In genomic region chr1:25890249-25891034, GRCh38 we compare ENCODE assay signal across 10 cellular contexts. TPM values are rescaled to one million over a fixed set of nuclear protein-coding genes. Genes with fewer than 3 reads are reported as not detected.
DNase-seq lines count a peak whose midpoint lies in the region; ATAC-seq and TF ChIP-seq lines count a peak whose summit lies in the region.
"Had no signal": no experiment of that assay in that cellular context is flagged by ENCODE, and none has a peak within 500 bp of the region (broad histone marks: within the 10 kb centered on the region; RNA-seq: fewer than 3 reads in every experiment).

No MANE protein-coding gene starts in this region.

- ATAC-seq in PC-3 (peak; percentile 82), GM18909 (IDR thresholded peaks at IDR 0.05; ENCODE audit: poor library complexity, unreplicated experiment) (no peak)
- ATAC-seq: naive thymus-derived CD4-positive, alpha-beta T cell had no signal

- H2AFZ ChIP-seq in PC-3 (ENCODE audit: low read length) = peak overlapping the region; percentile 10; the same call in 1 of the 2 replicates
- no peak overlapping the region for H2AFZ ChIP-seq in Karpas-422 (ENCODE audit: low read length)

- peaks cover 58% of the 10 kb centered on the region for H3K4me1 ChIP-seq in Caco-2
- H3K4me1 ChIP-seq in PC-3 (ENCODE audit: insufficient read depth, low read length) = peaks cover 43% of the 10 kb centered on the region
- no peaks in the 10 kb centered on the region for H3K4me1 ChIP-seq in Karpas-422 (ENCODE audit: low read length)

- peak overlapping the region; percentile 27 for H3K4me3 Mint-ChIP-seq in Caco-2 (ENCODE audit: unreplicated experiment)
- peak overlapping the region; percentile 32 to 48 (median 38) for H3K4me3 Mint-ChIP-seq in nephron
- H3K4me3 Mint-ChIP-seq: naive thymus-derived CD4-positive, alpha-beta T cell; T-helper 2 cell treated with Interferon-gamma antibody and Interleukin-4, amounts not matched to agents 5 μg/mL and 100 μg/mL, for 36 hours had no signal

- peak overlapping the region; percentile 80 for H3K27ac Mint-ChIP-seq in Caco-2 (ENCODE audit: unreplicated experiment)
- peak overlapping the region; percentile 54 to 89 (median 87) for H3K27ac Mint-ChIP-seq in nephron
- H3K27ac Mint-ChIP-seq: T-helper 2 cell treated with Interferon-gamma antibody and Interleukin-4, amounts not matched to agents 5 μg/mL and 100 μg/mL, for 36 hours had no signal

- no peaks in the 10 kb centered on the region for H3F3A ChIP-seq in PC-3 (ENCODE audit: low read length, unreplicated experiment)

- H3K9me2 ChIP-seq in PC-3 (replicated peaks; ENCODE audit: low read length) = no peaks in the 10 kb centered on the region
- H3K9me2 ChIP-seq in Karpas-422 (replicated peaks; ENCODE audit: insufficient read depth, low read length) = no peaks in the 10 kb centered on the region

- H3K36me3 Mint-ChIP-seq in Caco-2 (ENCODE audit: insufficient read depth, unreplicated experiment) = peaks cover 36% of the 10 kb centered on the region
- H3K36me3 Mint-ChIP-seq in nephron (ENCODE audit: low read depth) = peaks cover 27% of the 10 kb centered on the region

- no peaks in the 10 kb centered on the region for H3K27me3 ChIP-seq in Caco-2 (replicated peaks; ENCODE audit: control insufficient read depth, insufficient read depth, low read length)
- H3K27me3 ChIP-seq in PC-3 (ENCODE audit: low read length) = no peaks in the 10 kb centered on the region
- no peaks in the 10 kb centered on the region for H3K27me3 ChIP-seq in Karpas-422 (ENCODE audit: low read length)

- H4K20me1 ChIP-seq in PC-3 (ENCODE audit: low read length) (no peaks in the 10 kb centered on the region), Karpas-422 (ENCODE audit: insufficient read depth, low read depth, low read length) (no peaks in the 10 kb centered on the region)

- TF ChIP-seq CTCF in Caco-2 (IDR thresholded peaks at IDR 0.05; ENCODE audit: insufficient read depth in 1 of 2, low read depth in 1 of 2, low read length in 1 of 2, severe bottlenecking in 1 of 2, unreplicated experiment in 1 of 2) (no peak), PC-3 (conservative IDR thresholded peaks at IDR 0.05; ENCODE audit: low read depth, low read length) (no peak), nephron (IDR thresholded peaks at IDR 0.05; ENCODE audit: unreplicated experiment in 3 of 3) (no peak)

- DNase-seq in Caco-2 (peak; percentile 84 to 94), PC-3 (peak; percentile 97), epithelial cell of prostate (ENCODE audit: low read depth, low spot score) (peak; percentile 89), retina (no peak), Karpas-422 (no peak)
- no peak for DNase-seq in activated T-cell treated with anti-CD3 and anti-CD28 coated beads, Interleukin-2, amount 50 U/mL, for 48 hours
- DNase-seq: naive thymus-derived CD4-positive, alpha-beta T cell had no signal

- peak overlapping the region; percentile 24; the same call in 1 of the 2 replicates for H3K9ac ChIP-seq in PC-3 (ENCODE audit: low read length)
- no peak overlapping the region for H3K9ac ChIP-seq in Karpas-422 (ENCODE audit: low read length)

- no peaks in the 10 kb centered on the region for H3K9me3 Mint-ChIP-seq in Caco-2 (ENCODE audit: unreplicated experiment)
- H3K9me3 Mint-ChIP-seq in nephron = no peaks in the 10 kb centered on the region
- H3K9me3 Mint-ChIP-seq: T-helper 2 cell treated with Interferon-gamma antibody and Interleukin-4, amounts not matched to agents 5 μg/mL and 100 μg/mL, for 36 hours had no signal

- H3K36me3 ChIP-seq in Caco-2 (ENCODE audit: control insufficient read depth, insufficient read depth, low read length) (peaks cover 2% of the 10 kb centered on the region; the same call in 1 of the 2 replicates), PC-3 (ENCODE audit: low read depth, low read length) (no peaks in the 10 kb centered on the region), Karpas-422 (ENCODE audit: insufficient read depth, low read length) (0 out of 2 replicates have a peak, but pooled peaks cover 3% of the 10 kb centered on the region)

- H3K79me2 ChIP-seq in PC-3 (ENCODE audit: low read length) = no peaks in the 10 kb centered on the region
- no peaks in the 10 kb centered on the region for H3K79me2 ChIP-seq in Karpas-422 (ENCODE audit: low read length)

- H3K4me3 ChIP-seq in Caco-2 (ENCODE audit: low read depth, low read length) (no peak overlapping the region), PC-3 (ENCODE audit: low read length) (0 out of 2 replicates have a peak overlapping the region, but pooled peaks have one; percentile 3), Karpas-422 (ENCODE audit: low read length) (no peak overlapping the region)

- POLR2A ChIA-PET in Caco-2 (lab: Charles Lee) = interaction anchor here (1.5 kb wide), 1 partner anchor 15 kb away, joined by 9 read pairs; the partner anchor contains the start of gene PAQR7
- POLR2A ChIA-PET in PC-3 (lab: Charles Lee; ENCODE audit: unreplicated experiment) = no interaction called here

- no peaks in the 10 kb centered on the region for H3K27me3 Mint-ChIP-seq in Caco-2 (ENCODE audit: insufficient read depth, unreplicated experiment)
- H3K27me3 Mint-ChIP-seq in nephron (ENCODE audit: low read depth) = no peaks in the 10 kb centered on the region
- H3K27me3 Mint-ChIP-seq: naive thymus-derived CD4-positive, alpha-beta T cell had no signal

- H3K4me1 Mint-ChIP-seq in Caco-2 (ENCODE audit: low read depth, unreplicated experiment) (peaks cover 26% of the 10 kb centered on the region), nephron (peaks cover 27% of the 10 kb centered on the region)

- CTCF ChIA-PET in Caco-2 (lab: Charles Lee) (interaction anchor here (0.6 to 1.0 kb wide), 2 partner anchors 15 to 23 kb away, joined by 3 to 6 read pairs; partner anchors contain the start of gene PAQR7), PC-3 (lab: Charles Lee) (interaction anchor here (0.6 to 1.0 kb wide), 2 partner anchors 53 to 266 kb away, joined by 5 to 7 read pairs; no protein-coding TSS in a partner anchor)

- H3K27ac ChIP-seq in PC-3 (ENCODE audit: low read length) = peak overlapping the region; percentile 75
- peak overlapping the region; percentile 93 for H3K27ac ChIP-seq in epithelial cell of prostate
- no peak overlapping the region for H3K27ac ChIP-seq in Karpas-422 (ENCODE audit: low read length)

- H3K4me2 ChIP-seq in PC-3 (ENCODE audit: low read length) (peak overlapping the region; percentile 53), Karpas-422 (ENCODE audit: low read depth, low read length, poor library complexity, severe bottlenecking) (no peak overlapping the region)

- H3K9me3 ChIP-seq in Caco-2 (no peaks in the 10 kb centered on the region), PC-3 (ENCODE audit: low read length) (no peaks in the 10 kb centered on the region), Karpas-422 (ENCODE audit: low read length) (no peaks in the 10 kb centered on the region)

- intact Hi-C loops in Caco-2 (cut with micrococcal nuclease; ENCODE audit: unreplicated experiment) = loop anchor here (1.0 to 2.0 kb wide), 2 partner anchors 16 to 53 kb away; partner anchors contain the start of gene PAQR7
- intact Hi-C loops in PC-3 (cut with micrococcal nuclease) = loop anchor here (10.0 kb wide), 1 partner anchor 204 kb away; no protein-coding TSS in a partner anchor

- TSS peak; percentile 15 for BruUV-seq in Caco-2 (replicated peaks; lab: Mats Ljungman, UMichigan)
- no TSS peak for BruUV-seq in PC-3 (replicated peaks; lab: Mats Ljungman, UMichigan)

RNA-seq across cellular contexts. Expression of gene PAQR7, which starts 14.9 kb away (rescaled TPM):
- total RNA-seq in Caco-2 (2022) (22.3 and 26.0 TPM in 2 replicates), PC-3 (2014; rRNA removed) (6.4 and 7.2 TPM in 2 replicates)
- total RNA-seq in Karpas-422 (2014; rRNA removed; shearing (Covaris generic); ENCODE audit: low replicate concordance) = 6.3 and 8.4 TPM in 2 replicates

RNA-seq across cellular contexts. Expression of gene STMN1, which starts 15.8 kb away (rescaled TPM):
- total RNA-seq in Caco-2 (2022) (188 and 207 TPM in 2 replicates), PC-3 (2014; rRNA removed) (177 and 206 TPM in 2 replicates)
- 160 and 173 TPM in 2 replicates for total RNA-seq in Karpas-422 (2014; rRNA removed; shearing (Covaris generic); ENCODE audit: low replicate concordance)

RNA-seq across cellular contexts. Expression of gene AUNIP, which starts 31.2 kb away (rescaled TPM):
- total RNA-seq in Caco-2 (2022) (12.3 and 16.8 TPM in 2 replicates), PC-3 (2014; rRNA removed) (17.6 and 22.2 TPM in 2 replicates)
- 7.2 and 11.6 TPM in 2 replicates for total RNA-seq in Karpas-422 (2014; rRNA removed; shearing (Covaris generic); ENCODE audit: low replicate concordance)

Comparison
In these comparisons a context has a peak if more than half of its experiments do, and no peak if none do; other contexts are left out.
1. DNase-seq: peak in Caco-2 (2 of 2), PC-3 (single experiment) and epithelial cell of prostate (single experiment); none in activated T-cell treated with anti-CD3 and anti-CD28 coated beads, Interleukin-2, amount 50 U/mL, for 48 hours (0 of 2), retina (single experiment) and Karpas-422 (single experiment).